Comparison of ENCODE assay signal across 8 cellular contexts in genomic region chr5:146541956-146542849, GRCh38. TPM values are rescaled to one million over a fixed set of nuclear protein-coding genes. Genes with fewer than 3 reads are reported as not detected.
A peak's percentile ranks its signal among the peaks of the same experiment; 100 is the strongest.
DNase-seq lines count a peak whose midpoint lies in the region; ATAC-seq and TF ChIP-seq lines count a peak whose summit lies in the region.

No MANE protein-coding gene starts in this region.

- H3K4me3 ChIP-seq in BE2C (ENCODE audit: low read depth, low read length) (no peak overlapping the region), choroid plexus epithelial cell (ENCODE audit: low read depth, low read length) (no peak overlapping the region), lung (no peak overlapping the region)

- H3K27me3 ChIP-seq in BE2C (no peaks in the 10 kb centered on the region), lung (ENCODE audit: control insufficient read depth, insufficient read depth) (no peaks in the 10 kb centered on the region)

- ATAC-seq in GM19023 (IDR thresholded peaks at IDR 0.05; ENCODE audit: unreplicated experiment) = peak; percentile 98
- peak; percentile 91 for ATAC-seq in HG03108 (IDR thresholded peaks at IDR 0.05; ENCODE audit: unreplicated experiment)
- ATAC-seq in lung (ENCODE audit: insufficient read depth, low FRiP score) = peak; percentile 92

- H3K36me3 ChIP-seq in BE2C = no peaks in the 10 kb centered on the region
- no peaks in the 10 kb centered on the region for H3K36me3 ChIP-seq in lung (ENCODE audit: control insufficient read depth in 2 of 2, insufficient read depth in 2 of 2, low read length in 2 of 2)

- 28 to 31% methylated on average over 16 of the region's 16 CpGs for WGBS in lung, 2 donors

- H3K9me3 ChIP-seq in BE2C (no peaks in the 10 kb centered on the region), lung (ENCODE audit: control insufficient read depth in 2 of 2, insufficient read depth in 1 of 2, low read length in 1 of 2) (peaks cover 0 to 2% of the 10 kb centered on the region in 2 donors)

- peak; percentile 96 for TF ChIP-seq CTCF in BE2C (IDR thresholded peaks at IDR 0.05; ENCODE audit: low read depth, low read length)
- TF ChIP-seq CTCF in choroid plexus epithelial cell (conservative IDR thresholded peaks at IDR 0.05; ENCODE audit: low read depth, low read length) = peak; percentile 95
- TF ChIP-seq CTCF in lung (IDR thresholded peaks at IDR 0.05; ENCODE audit: control extremely low read depth, extremely low read depth) = peak; percentile 42

- DNase-seq in BE2C = peak; percentile 83
- DNase-seq in NCI-H2196 treated with DMSO at 0.1 percent for 48 hours (lab: John Stamatoyannopoulos, UW; ENCODE audit: unreplicated experiment) = peak; percentile 44
- peak; percentile 46 to 69 for DNase-seq in activated CD4-positive, alpha-beta T cell treated with anti-CD3 and anti-CD28 coated beads for 4 hours
- DNase-seq in choroid plexus epithelial cell (ENCODE audit: low read depth) = peak; percentile 80
- DNase-seq in lung (ENCODE audit: low spot score) = peak; percentile 70
- peak; percentile 41 for DNase-seq in stimulated activated CD8-positive, alpha-beta memory T cell treated with anti-CD3 and anti-CD28 coated beads, Interleukin-15, amount 100 ng/mL, for 24 hours (ENCODE audit: low read depth)

- no peak overlapping the region for H3K27ac ChIP-seq in lung (ENCODE audit: low read depth in 1 of 2, low read length in 1 of 2)

- H3K4me1 ChIP-seq in BE2C = no peaks in the 10 kb centered on the region
- no peaks in the 10 kb centered on the region for H3K4me1 ChIP-seq in lung (ENCODE audit: control insufficient read depth in 2 of 2, insufficient read depth in 2 of 2, low read length in 2 of 2)

RNA-seq across cellular contexts. Expression of gene GPR151, which starts 26.2 kb away (rescaled TPM):
- not detected for polyA plus RNA-seq in BE2C (2012; ENCODE audit: insufficient read depth, insufficient read length, low read depth)
- not detected for total RNA-seq in lung
- polyA plus RNA-seq in lung = not detected

Comparison
In these comparisons a context has a peak if more than half of its experiments do, and no peak if none do; other contexts are left out.
1. CTCF ChIP-seq: peak in every context shown above with its lines; median percentile 96 in BE2C; 95 in choroid plexus epithelial cell; 42 in lung.